Comparison of ENCODE assay signal across 11 cellular contexts in genomic region chr2:190746971-190747761, GRCh38.
A peak's percentile ranks its signal among the peaks of the same experiment; 100 is the strongest.
DNase-seq lines count a peak whose midpoint lies in the region; ATAC-seq and TF ChIP-seq lines count a peak whose summit lies in the region.
"Had no signal": no experiment of that assay in that cellular context is flagged by ENCODE, and none has a peak within 500 bp of the region (broad histone marks: within the 10 kb centered on the region; RNA-seq: fewer than 3 reads in every experiment).

No MANE protein-coding gene starts in this region.

- no peak for ATAC-seq in activated CD8-positive, alpha-beta memory T cell treated with anti-CD3 and anti-CD28 coated beads, Interleukin-2, amount 10 ng/mL, durations not matched to agents 7 days and 5 days

- peak overlapping the region; percentile 49 for H3K4me2 ChIP-seq in BLaER1
- H3K4me2 ChIP-seq in mesendoderm (ENCODE audit: low read length), result no peak overlapping the region
- H3K4me2 ChIP-seq: KMS-11 had no signal

- H2BK120ac ChIP-seq in mesendoderm (ENCODE audit: low read depth, low read length), result no peak overlapping the region

- H3K9me3 Mint-ChIP-seq in HFFc6, result peaks cover 4% of the 10 kb centered on the region; the same call in 1 of the 2 replicates
- H3K9me3 Mint-ChIP-seq in chondrocyte (ENCODE audit: low read depth), result peaks cover 11% of the 10 kb centered on the region
- H3K9me3 Mint-ChIP-seq in activated CD8-positive, alpha-beta memory T cell treated with anti-CD3 and anti-CD28 coated beads, Interleukin-2, amount 10 ng/mL, durations not matched to agents 7 days and 5 days (ENCODE audit: low read depth), result no peaks in the 10 kb centered on the region
- H3K9me3 Mint-ChIP-seq in glutamatergic neuron (ENCODE audit: unreplicated experiment), result no peaks in the 10 kb centered on the region

- H4K20me1 ChIP-seq in BLaER1, result no peaks in the 10 kb centered on the region

- H3K23ac ChIP-seq in mesendoderm (ENCODE audit: low read length), result no peak overlapping the region

- H3K4me1 Mint-ChIP-seq in HFFc6 (ENCODE audit: low read depth) (peaks cover 13% of the 10 kb centered on the region), chondrocyte (ENCODE audit: low read depth) (peaks cover 9% of the 10 kb centered on the region), glutamatergic neuron (ENCODE audit: low read depth, unreplicated experiment) (no peaks in the 10 kb centered on the region)
- H3K4me1 Mint-ChIP-seq in activated CD8-positive, alpha-beta memory T cell treated with anti-CD3 and anti-CD28 coated beads, Interleukin-2, amount 10 ng/mL, durations not matched to agents 7 days and 5 days, result peaks cover 3% of the 10 kb centered on the region

- peak overlapping the region; percentile 0; the same call in 1 of the 2 replicates for H3K27ac Mint-ChIP-seq in HFFc6
- H3K27ac Mint-ChIP-seq in chondrocyte (ENCODE audit: unreplicated experiment), result peak overlapping the region; percentile 13
- H3K27ac Mint-ChIP-seq in activated CD8-positive, alpha-beta memory T cell treated with anti-CD3 and anti-CD28 coated beads, Interleukin-2, amount 10 ng/mL, durations not matched to agents 7 days and 5 days, result no peak overlapping the region
- no peak overlapping the region for H3K27ac Mint-ChIP-seq in glutamatergic neuron (ENCODE audit: unreplicated experiment)

- no peak overlapping the region for H4K5ac ChIP-seq in mesendoderm (ENCODE audit: low read length)

- no peak overlapping the region for H3K4ac ChIP-seq in mesendoderm (ENCODE audit: low read depth, low read length)

- H4K8ac ChIP-seq in mesendoderm (ENCODE audit: low read depth, low read length), result no peak overlapping the region

- H3K4me3 ChIP-seq in BLaER1 (no peak overlapping the region), mesendoderm (ENCODE audit: low read length) (no peak overlapping the region)

- H3K4me3 Mint-ChIP-seq in HFFc6, result peak overlapping the region; percentile 69
- H3K4me3 Mint-ChIP-seq in chondrocyte (ENCODE audit: unreplicated experiment), result no peak overlapping the region
- H3K4me3 Mint-ChIP-seq in activated CD8-positive, alpha-beta memory T cell treated with anti-CD3 and anti-CD28 coated beads, Interleukin-2, amount 10 ng/mL, durations not matched to agents 7 days and 5 days, result no peak overlapping the region
- H3K4me3 Mint-ChIP-seq in glutamatergic neuron (ENCODE audit: unreplicated experiment), result no peak overlapping the region

- no peak overlapping the region for H3K56ac ChIP-seq in mesendoderm (ENCODE audit: low read length)

- no peak overlapping the region for H3K18ac ChIP-seq in mesendoderm (ENCODE audit: low read length)

- H2AK5ac ChIP-seq in mesendoderm (ENCODE audit: low read length), result no peak overlapping the region

- H3K4me1 ChIP-seq in BLaER1, result peaks cover 10% of the 10 kb centered on the region
- H3K4me1 ChIP-seq in mesendoderm (ENCODE audit: control insufficient read depth, low read depth, low read length), result no peaks in the 10 kb centered on the region

- no peak overlapping the region for H3K9ac ChIP-seq in BLaER1
- no peak overlapping the region for H3K9ac ChIP-seq in mesendoderm (ENCODE audit: low read length)
- H3K9ac ChIP-seq: KMS-11 had no signal

- no CpG with 5 or more reads among the region's 3 CpGs for WGBS in mesendoderm (ENCODE audit: extremely low coverage, insufficient coverage, low lambda C conversion rate)

- no peaks in the 10 kb centered on the region for H3K79me1 ChIP-seq in mesendoderm (ENCODE audit: low read length)

- peak; percentile 39 for DNase-seq in HFFc6
- no peak for DNase-seq in chondrocyte (ENCODE audit: low spot score)
- DNase-seq in mesendoderm, result peak; percentile 62
- no peak for DNase-seq in activated CD8-positive, alpha-beta memory T cell treated with anti-CD3 and anti-CD28 coated beads, Interleukin-2, amount 10 ng/mL, durations not matched to agents 7 days and 5 days
- no peak for DNase-seq in glutamatergic neuron
- DNase-seq in DMS153 (lab: John Stamatoyannopoulos, UW), result no peak
- DNase-seq: activated CD8-positive, alpha-beta memory T cell treated with anti-CD3 and anti-CD28 coated beads for 24 hours; DMS53; retina had no signal

- no peaks in the 10 kb centered on the region for H3K79me2 ChIP-seq in mesendoderm (ENCODE audit: control insufficient read depth, insufficient read depth, low read length)

- no peak overlapping the region for H2BK15ac ChIP-seq in mesendoderm (replicated peaks; ENCODE audit: low read depth)

- H3K27me3 Mint-ChIP-seq in HFFc6 (ENCODE audit: insufficient read depth), result peaks cover 4% of the 10 kb centered on the region; the same call in 1 of the 2 replicates
- no peaks in the 10 kb centered on the region for H3K27me3 Mint-ChIP-seq in chondrocyte (ENCODE audit: low read depth)
- no peaks in the 10 kb centered on the region for H3K27me3 Mint-ChIP-seq in activated CD8-positive, alpha-beta memory T cell treated with anti-CD3 and anti-CD28 coated beads, Interleukin-2, amount 10 ng/mL, durations not matched to agents 7 days and 5 days
- H3K27me3 Mint-ChIP-seq in glutamatergic neuron (ENCODE audit: unreplicated experiment), result peaks cover 2% of the 10 kb centered on the region

- no peak overlapping the region for H3K27ac ChIP-seq in BLaER1
- H3K27ac ChIP-seq in mesendoderm (ENCODE audit: low read depth, low read length), result no peak overlapping the region
- H3K27ac ChIP-seq: KMS-11 had no signal

- no peak overlapping the region for H2BK5ac ChIP-seq in mesendoderm (ENCODE audit: low read length)

- H3K27me3 ChIP-seq in BLaER1, result no peaks in the 10 kb centered on the region
- H3K27me3 ChIP-seq in mesendoderm (ENCODE audit: insufficient read depth, low read length, poor library complexity), result no peaks in the 10 kb centered on the region

- H3K36me3 ChIP-seq in BLaER1 (no peaks in the 10 kb centered on the region), mesendoderm (ENCODE audit: control insufficient read depth, insufficient read depth, low read length) (no peaks in the 10 kb centered on the region)

- H3K36me3 Mint-ChIP-seq in HFFc6 (ENCODE audit: low read depth) (no peaks in the 10 kb centered on the region), chondrocyte (ENCODE audit: low read depth) (no peaks in the 10 kb centered on the region), glutamatergic neuron (ENCODE audit: unreplicated experiment) (no peaks in the 10 kb centered on the region)
- peaks cover 1% of the 10 kb centered on the region for H3K36me3 Mint-ChIP-seq in activated CD8-positive, alpha-beta memory T cell treated with anti-CD3 and anti-CD28 coated beads, Interleukin-2, amount 10 ng/mL, durations not matched to agents 7 days and 5 days

- TF ChIP-seq CTCF in HFFc6 (IDR thresholded peaks at IDR 0.05) (no peak), chondrocyte (IDR thresholded peaks at IDR 0.05) (no peak), glutamatergic neuron (IDR thresholded peaks at IDR 0.05; ENCODE audit: partially characterized antibody, unreplicated experiment) (no peak)

- CTCF ChIA-PET in activated CD8-positive, alpha-beta memory T cell treated with anti-CD3 and anti-CD28 coated beads, Interleukin-2, amount 10 ng/mL, durations not matched to agents 7 days and 5 days (lab: Charles Lee), result no interaction called here

- no peaks in the 10 kb centered on the region for H3K9me3 ChIP-seq in BLaER1

Comparison
In these comparisons a context has a peak if more than half of its experiments do, and no peak if none do; other contexts are left out.
1. DNase-seq: peak in HFFc6 (single experiment) and mesendoderm (single experiment); none in chondrocyte (single experiment), activated CD8-positive, alpha-beta memory T cell treated with anti-CD3 and anti-CD28 coated beads, Interleukin-2, amount 10 ng/mL, durations not matched to agents 7 days and 5 days (single experiment), glutamatergic neuron (single experiment) and DMS153 (single experiment).
2. H3K27ac Mint-ChIP-seq: peak in HFFc6 (single experiment) and chondrocyte (single experiment); none in activated CD8-positive, alpha-beta memory T cell treated with anti-CD3 and anti-CD28 coated beads, Interleukin-2, amount 10 ng/mL, durations not matched to agents 7 days and 5 days (single experiment) and glutamatergic neuron (single experiment).